In the genomic region with DNA sequence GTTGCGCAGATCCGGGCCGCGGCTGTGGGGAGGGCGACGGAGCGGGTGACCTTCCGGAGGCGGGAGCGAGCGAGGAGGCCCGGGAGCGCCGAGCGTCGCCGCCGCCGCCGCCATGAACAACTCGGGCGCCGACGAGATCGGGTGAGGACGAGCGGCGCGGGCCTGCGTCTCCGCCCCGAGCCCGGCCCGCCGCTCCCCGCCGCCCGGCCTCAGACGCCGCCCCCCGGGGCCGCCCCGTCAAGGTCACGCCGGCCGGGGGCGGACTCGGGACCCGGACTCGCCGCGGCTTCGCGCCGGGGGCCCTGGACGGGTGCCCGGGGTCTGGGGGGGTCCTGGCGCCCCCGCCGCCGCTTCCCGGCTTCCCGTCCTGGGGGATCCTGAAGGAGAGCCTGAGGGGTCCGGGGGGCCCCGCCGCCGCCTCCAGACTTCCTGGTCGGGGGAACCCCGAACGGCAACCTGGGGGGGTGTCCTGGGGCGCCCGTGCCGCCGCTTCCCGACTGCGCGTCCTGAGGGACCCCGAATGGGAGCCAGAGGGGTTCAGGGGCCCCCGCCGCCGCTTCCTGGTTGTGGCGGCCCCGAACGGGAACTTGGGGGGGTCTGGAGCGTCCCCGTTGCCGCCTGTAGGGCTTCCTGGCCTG, we compare ENCODE assay signal across 2 cellular contexts.
TF ChIP-seq lines count a peak whose summit lies in the region.

No MANE protein-coding gene starts in this region.

TF ChIP-seq in WTC11, 78 proteins besides CTCF, POLR2A, EP300 and RAD21:
- TF ChIP-seq ESRRA (CRISPR knock-in tag; IDR thresholded peaks at IDR 0.05; ENCODE audit: borderline replicate concordance) (no peak), RELA (CRISPR knock-in tag; IDR thresholded peaks at IDR 0.05; ENCODE audit: borderline replicate concordance) (no peak), NR1H2 (CRISPR knock-in tag; IDR thresholded peaks at IDR 0.05) (no peak), PRRX2 (CRISPR knock-in tag; IDR thresholded peaks at IDR 0.05) (no peak), SOX15 (CRISPR knock-in tag; IDR thresholded peaks at IDR 0.05) (no peak), JUN (CRISPR knock-in tag; IDR thresholded peaks at IDR 0.05) (no peak), FOXK1 (CRISPR knock-in tag; IDR thresholded peaks at IDR 0.05) (no peak), GRHL2 (CRISPR knock-in tag; IDR thresholded peaks at IDR 0.05; ENCODE audit: insufficient replicate concordance, severe bottlenecking) (no peak), CREM (CRISPR knock-in tag; IDR thresholded peaks at IDR 0.05) (no peak), ZNF423 (CRISPR knock-in tag; IDR thresholded peaks at IDR 0.05) (no peak), MYBL2 (CRISPR knock-in tag; IDR thresholded peaks at IDR 0.05) (no peak), CBFB (CRISPR knock-in tag; IDR thresholded peaks at IDR 0.05; ENCODE audit: low read depth) (no peak), ELF4 (CRISPR knock-in tag; IDR thresholded peaks at IDR 0.05; ENCODE audit: low read depth) (no peak)
- TF ChIP-seq, protein P1, sequence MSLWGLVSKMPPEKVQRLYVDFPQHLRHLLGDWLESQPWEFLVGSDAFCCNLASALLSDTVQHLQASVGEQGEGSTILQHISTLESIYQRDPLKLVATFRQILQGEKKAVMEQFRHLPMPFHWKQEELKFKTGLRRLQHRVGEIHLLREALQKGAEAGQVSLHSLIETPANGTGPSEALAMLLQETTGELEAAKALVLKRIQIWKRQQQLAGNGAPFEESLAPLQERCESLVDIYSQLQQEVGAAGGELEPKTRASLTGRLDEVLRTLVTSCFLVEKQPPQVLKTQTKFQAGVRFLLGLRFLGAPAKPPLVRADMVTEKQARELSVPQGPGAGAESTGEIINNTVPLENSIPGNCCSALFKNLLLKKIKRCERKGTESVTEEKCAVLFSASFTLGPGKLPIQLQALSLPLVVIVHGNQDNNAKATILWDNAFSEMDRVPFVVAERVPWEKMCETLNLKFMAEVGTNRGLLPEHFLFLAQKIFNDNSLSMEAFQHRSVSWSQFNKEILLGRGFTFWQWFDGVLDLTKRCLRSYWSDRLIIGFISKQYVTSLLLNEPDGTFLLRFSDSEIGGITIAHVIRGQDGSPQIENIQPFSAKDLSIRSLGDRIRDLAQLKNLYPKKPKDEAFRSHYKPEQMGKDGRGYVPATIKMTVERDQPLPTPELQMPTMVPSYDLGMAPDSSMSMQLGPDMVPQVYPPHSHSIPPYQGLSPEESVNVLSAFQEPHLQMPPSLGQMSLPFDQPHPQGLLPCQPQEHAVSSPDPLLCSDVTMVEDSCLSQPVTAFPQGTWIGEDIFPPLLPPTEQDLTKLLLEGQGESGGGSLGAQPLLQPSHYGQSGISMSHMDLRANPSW (CRISPR knock-in tag; conservative IDR thresholded peaks at IDR 0.05; ENCODE audit: low read depth): no peak
- TF ChIP-seq, protein P2, sequence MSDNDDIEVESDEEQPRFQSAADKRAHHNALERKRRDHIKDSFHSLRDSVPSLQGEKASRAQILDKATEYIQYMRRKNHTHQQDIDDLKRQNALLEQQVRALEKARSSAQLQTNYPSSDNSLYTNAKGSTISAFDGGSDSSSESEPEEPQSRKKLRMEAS (CRISPR knock-in tag; IDR thresholded peaks at IDR 0.05): no peak
- TF ChIP-seq, protein P3, sequence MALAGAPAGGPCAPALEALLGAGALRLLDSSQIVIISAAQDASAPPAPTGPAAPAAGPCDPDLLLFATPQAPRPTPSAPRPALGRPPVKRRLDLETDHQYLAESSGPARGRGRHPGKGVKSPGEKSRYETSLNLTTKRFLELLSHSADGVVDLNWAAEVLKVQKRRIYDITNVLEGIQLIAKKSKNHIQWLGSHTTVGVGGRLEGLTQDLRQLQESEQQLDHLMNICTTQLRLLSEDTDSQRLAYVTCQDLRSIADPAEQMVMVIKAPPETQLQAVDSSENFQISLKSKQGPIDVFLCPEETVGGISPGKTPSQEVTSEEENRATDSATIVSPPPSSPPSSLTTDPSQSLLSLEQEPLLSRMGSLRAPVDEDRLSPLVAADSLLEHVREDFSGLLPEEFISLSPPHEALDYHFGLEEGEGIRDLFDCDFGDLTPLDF (CRISPR knock-in tag; IDR thresholded peaks at IDR 0.05): no peak
- TF ChIP-seq, protein P4, sequence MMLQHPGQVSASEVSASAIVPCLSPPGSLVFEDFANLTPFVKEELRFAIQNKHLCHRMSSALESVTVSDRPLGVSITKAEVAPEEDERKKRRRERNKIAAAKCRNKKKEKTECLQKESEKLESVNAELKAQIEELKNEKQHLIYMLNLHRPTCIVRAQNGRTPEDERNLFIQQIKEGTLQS (CRISPR knock-in tag; conservative IDR thresholded peaks at IDR 0.05): no peak
- TF ChIP-seq, protein P5, sequence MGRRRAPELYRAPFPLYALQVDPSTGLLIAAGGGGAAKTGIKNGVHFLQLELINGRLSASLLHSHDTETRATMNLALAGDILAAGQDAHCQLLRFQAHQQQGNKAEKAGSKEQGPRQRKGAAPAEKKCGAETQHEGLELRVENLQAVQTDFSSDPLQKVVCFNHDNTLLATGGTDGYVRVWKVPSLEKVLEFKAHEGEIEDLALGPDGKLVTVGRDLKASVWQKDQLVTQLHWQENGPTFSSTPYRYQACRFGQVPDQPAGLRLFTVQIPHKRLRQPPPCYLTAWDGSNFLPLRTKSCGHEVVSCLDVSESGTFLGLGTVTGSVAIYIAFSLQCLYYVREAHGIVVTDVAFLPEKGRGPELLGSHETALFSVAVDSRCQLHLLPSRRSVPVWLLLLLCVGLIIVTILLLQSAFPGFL (CRISPR knock-in tag; IDR thresholded peaks at IDR 0.05; ENCODE audit: borderline replicate concordance): no peak

TF ChIP-seq in endothelial cell of umbilical vein, 7 proteins besides CTCF, POLR2A, EP300 and RAD21:
- TF ChIP-seq JUN (IDR thresholded peaks at IDR 0.05; ENCODE audit: borderline replicate concordance, insufficient read depth, insufficient read length, low read depth): no peak
- TF ChIP-seq EZH2 (IDR thresholded peaks at IDR 0.05; ENCODE audit: borderline replicate concordance, low read depth, low read length, severe bottlenecking): no peak
- TF ChIP-seq MYC (IDR thresholded peaks at IDR 0.05; ENCODE audit: low read depth, low read length): no peak
- TF ChIP-seq, protein P2 (IDR thresholded peaks at IDR 0.05; ENCODE audit: insufficient read depth, insufficient read length): no peak
- TF ChIP-seq GATA2 (IDR thresholded peaks at IDR 0.05; ENCODE audit: insufficient read depth, insufficient read length, low read depth, low read length): no peak
- TF ChIP-seq FOS (IDR thresholded peaks at IDR 0.05; ENCODE audit: borderline replicate concordance, insufficient read depth, low read length): no peak
- TF ChIP-seq POLR2AphosphoS5 (IDR thresholded peaks at IDR 0.05; ENCODE audit: insufficient read depth, low read depth, low read length): no peak
